ENCODE assay signal across 8 cellular contexts in genomic region chr21:32403201-32403701, GRCh38. TPM values are rescaled to one million over a fixed set of nuclear protein-coding genes. Genes with fewer than 3 reads are reported as not detected.
DNase-seq lines count a peak whose midpoint lies in the region; ATAC-seq and TF ChIP-seq lines count a peak whose summit lies in the region.

No MANE protein-coding gene starts in this region.

- peak; percentile 47; the same call in 1 of the 2 replicates for TF ChIP-seq CTCF in GM12875 (IDR thresholded peaks at IDR 0.05; ENCODE audit: borderline replicate concordance, insufficient read depth, low read depth, low read length)
- TF ChIP-seq CTCF in lung (IDR thresholded peaks at IDR 0.05; ENCODE audit: control extremely low read depth, extremely low read depth), result peak; percentile 59

- no peak overlapping the region for H3K27ac ChIP-seq in lung (ENCODE audit: low read depth in 1 of 2, low read length in 1 of 2)

- peaks cover 0 to 3% of the 10 kb centered on the region in 2 donors for H3K4me1 ChIP-seq in lung (ENCODE audit: control insufficient read depth in 2 of 2, insufficient read depth in 2 of 2, low read length in 2 of 2)

- WGBS in lung, 2 donors, result 10 to 18% methylated on average over 5 of the region's 5 CpGs

- DNase-seq in A172 (ENCODE audit: low spot score) (peak; percentile 80), NCI-H2227 treated with DMSO at 0.1 percent for 48 hours (lab: John Stamatoyannopoulos, UW) (peak; percentile 20), dermis microvascular lymphatic vessel endothelial cell (ENCODE audit: low read depth in 2 of 2) (peak; percentile 64 to 86), lung (ENCODE audit: low spot score) (peak; percentile 71)
- DNase-seq in activated CD4-positive, alpha-beta T cell treated with anti-CD3 and anti-CD28 coated beads for 48 hours, result peak; percentile 69
- DNase-seq in stimulated activated naive CD4-positive, alpha-beta T cell (lab: John Stamatoyannopoulos, UW), result peak; percentile 12 to 52 (median 21)

- no peaks in the 10 kb centered on the region for H3K36me3 ChIP-seq in lung (ENCODE audit: control insufficient read depth in 2 of 2, insufficient read depth in 2 of 2, low read length in 2 of 2)

- H3K4me3 ChIP-seq in GM12875 (ENCODE audit: low read depth, low read length), result no peak overlapping the region
- no peak overlapping the region for H3K4me3 ChIP-seq in lung

- no peaks in the 10 kb centered on the region for H3K27me3 ChIP-seq in lung (ENCODE audit: control insufficient read depth, insufficient read depth)

- H3K9me3 ChIP-seq in lung (ENCODE audit: control insufficient read depth in 2 of 2, insufficient read depth in 1 of 2, low read length in 1 of 2), result peaks cover 0 to 2% of the 10 kb centered on the region in 2 donors

- peak; percentile 85 for ATAC-seq in lung (ENCODE audit: insufficient read depth, low FRiP score)
- no peak for ATAC-seq in GM18498 (IDR thresholded peaks at IDR 0.05; ENCODE audit: unreplicated experiment)

RNA-seq across cellular contexts. Expression of gene EVA1C, which starts 9.3 kb away (rescaled TPM):
- 1.1 and 2.5 TPM in 2 replicates for total RNA-seq in A172 (2014; rRNA removed; shearing (Covaris generic))
- total RNA-seq in dermis microvascular lymphatic vessel endothelial cell (15.9 and 23.4 TPM in 2 replicates), lung (10 to 100 TPM; 13.9 to 59.0 TPM)
- polyA plus RNA-seq in lung, result 10 to 100 TPM; 44.5 to 52.7 TPM

RNA-seq across cellular contexts. Expression of gene URB1, which starts 10.4 kb away (rescaled TPM):
- 16.7 and 20.9 TPM in 2 replicates for total RNA-seq in A172 (2014; rRNA removed; shearing (Covaris generic))
- total RNA-seq in dermis microvascular lymphatic vessel endothelial cell, result 13.5 and 18.3 TPM in 2 replicates
- 10 to 100 TPM; 16.2 to 17.6 TPM for total RNA-seq in lung
- 1 to 10 TPM; 3.7 to 6.6 TPM for polyA plus RNA-seq in lung

Comparison
In these comparisons a context has a peak if more than half of its experiments do, and no peak if none do; other contexts are left out.
1. DNase-seq: peak in every context shown above with its lines; median percentile 80 in A172; 75 in dermis microvascular lymphatic vessel endothelial cell; 71 in lung; 69 in activated CD4-positive, alpha-beta T cell treated with anti-CD3 and anti-CD28 coated beads for 48 hours; 21 in stimulated activated naive CD4-positive, alpha-beta T cell; 20 in NCI-H2227 treated with DMSO at 0.1 percent for 48 hours.